Comparison of ENCODE assay signal across 7 cellular contexts in genomic region chr9:4400731-4401130, GRCh38.
"Had no signal": no experiment of that assay in that cellular context is flagged by ENCODE, and none has a peak within 500 bp of the region (broad histone marks: within the 10 kb centered on the region; RNA-seq: fewer than 3 reads in every experiment).

No MANE protein-coding gene starts in this region.

- FAIRE-seq: H1, H54, HTR-8/SVneo had no signal

- ATAC-seq: GM23338 had no signal

- H3K4me2 ChIP-seq: GM23338 had no signal

- H3K4me1 Mint-ChIP-seq: IgD-negative memory B cell had no signal

- DNase-seq: H9, HCEC 1CT had no signal

- H3K27ac Mint-ChIP-seq: GM23338, H9, IgD-negative memory B cell had no signal

- H2AFZ ChIP-seq: GM23338 had no signal

- H3K4me3 ChIP-seq: GM23338 had no signal

- H3K4me3 Mint-ChIP-seq: GM23338, H9, IgD-negative memory B cell had no signal
